In genomic region chr14:74356892-74357575, GRCh38 we compare ENCODE assay signal across 26 cellular contexts. TPM values are rescaled to one million over a fixed set of nuclear protein-coding genes. Genes with fewer than 3 reads are reported as not detected.
A peak's percentile ranks its signal among the peaks of the same experiment; 100 is the strongest.
DNase-seq lines count a peak whose midpoint lies in the region; ATAC-seq and TF ChIP-seq lines count a peak whose summit lies in the region.
"Had no signal": no experiment of that assay in that cellular context is flagged by ENCODE, and none has a peak within 500 bp of the region (broad histone marks: within the 10 kb centered on the region; RNA-seq: fewer than 3 reads in every experiment).

No MANE protein-coding gene starts in this region.

- intact Hi-C loops in cardiac septum (cut with DNase I), result no loop called here
- intact Hi-C loops in testis (cut with DNase I; ENCODE audit: low total_unique reads), result no loop called here

- H3K4me3 ChIP-seq in endodermal cell (ENCODE audit: low read length) (no peak overlapping the region), trophoblast cell (ENCODE audit: low read depth, low read length) (peak overlapping the region; percentile 14), testis (no peak overlapping the region)
- H3K4me3 ChIP-seq: BLaER1 treated with 17β-estradiol and CSF1 and Interleukin-3, amounts not matched to agents 10 nM and 100 nM; MG63 had no signal

- no peak overlapping the region for H4K8ac ChIP-seq in trophoblast cell (ENCODE audit: low read depth, low read length)

- H3K4me1 ChIP-seq in endodermal cell (ENCODE audit: control insufficient read depth, insufficient read depth, low read length), result peaks cover 12% of the 10 kb centered on the region
- no peaks in the 10 kb centered on the region for H3K4me1 ChIP-seq in trophoblast cell (ENCODE audit: control insufficient read depth in 1 of 2, insufficient read depth in 2 of 2, low read length in 2 of 2)
- no peaks in the 10 kb centered on the region for H3K4me1 ChIP-seq in testis
- H3K4me1 ChIP-seq: BLaER1 treated with 17β-estradiol and CSF1 and Interleukin-3, amounts not matched to agents 10 nM and 100 nM had no signal

- no peaks in the 10 kb centered on the region for H3K79me1 ChIP-seq in trophoblast cell (ENCODE audit: low read length)

- no peak overlapping the region for H3K4ac ChIP-seq in trophoblast cell (ENCODE audit: low read depth, low read length)

- no peaks in the 10 kb centered on the region for H3K9me3 ChIP-seq in endodermal cell (ENCODE audit: control insufficient read depth, low read length)
- H3K9me3 ChIP-seq in trophoblast cell (ENCODE audit: insufficient read depth, low read depth, low read length), result no peaks in the 10 kb centered on the region
- H3K9me3 ChIP-seq in testis, result no peaks in the 10 kb centered on the region
- H3K9me3 ChIP-seq: BLaER1 treated with 17β-estradiol and CSF1 and Interleukin-3, amounts not matched to agents 10 nM and 100 nM; MG63; SK-N-SH had no signal

- no peak overlapping the region for H4K12ac ChIP-seq in trophoblast cell (ENCODE audit: low read depth, low read length)

- H3K27ac ChIP-seq in endodermal cell (ENCODE audit: low read depth, low read length) (no peak overlapping the region), trophoblast cell (ENCODE audit: low read depth, low read length) (no peak overlapping the region), testis (no peak overlapping the region)
- H3K27ac ChIP-seq: BLaER1 treated with 17β-estradiol and CSF1 and Interleukin-3, amounts not matched to agents 10 nM and 100 nM had no signal

- no peaks in the 10 kb centered on the region for H3K79me2 ChIP-seq in trophoblast cell (ENCODE audit: control insufficient read depth, insufficient read depth, low read length, poor library complexity)

- 95 to 96% methylated on average over 24 to 32 of the region's 32 CpGs for WGBS in endodermal cell (ENCODE audit: insufficient coverage in 1 of 2, insufficient read length in 1 of 2), 2 experiments
- WGBS in trophoblast cell (ENCODE audit: extremely low coverage, insufficient coverage, insufficient read length), result no CpG with 5 or more reads among the region's 32 CpGs
- 91 to 93% methylated on average over 23 to 32 of the region's 32 CpGs for WGBS in testis, 2 donors

- H3K27me3 Mint-ChIP-seq in stimulated activated naive CD8-positive, alpha-beta T cell treated with anti-CD3 and anti-CD28 coated beads, Interleukin-15, Interleukin-2, amounts not matched to agents 100 ng/mL and 50 ng/mL, for 24 hours, result peaks cover 3% of the 10 kb centered on the region
- H3K27me3 Mint-ChIP-seq in stimulated activated naive CD8-positive, alpha-beta T cell treated with anti-CD3 and anti-CD28 coated beads, Interleukin-15, amount 100 ng/mL, for 72 hours, result peaks cover 7% of the 10 kb centered on the region
- H3K27me3 Mint-ChIP-seq in endodermal cell (ENCODE audit: insufficient read depth), result no peaks in the 10 kb centered on the region

- H3K4me3 Mint-ChIP-seq in stimulated activated naive CD8-positive, alpha-beta T cell treated with anti-CD3 and anti-CD28 coated beads, Interleukin-15, Interleukin-2, amounts not matched to agents 100 ng/mL and 50 ng/mL, for 24 hours, result no peak overlapping the region
- H3K4me3 Mint-ChIP-seq in stimulated activated naive CD8-positive, alpha-beta T cell treated with anti-CD3 and anti-CD28 coated beads, Interleukin-15, amount 100 ng/mL, for 72 hours, result no peak overlapping the region
- H3K4me3 Mint-ChIP-seq in endodermal cell, result no peak overlapping the region
- H3K4me3 Mint-ChIP-seq: CD4-positive, alpha-beta T cell had no signal

- H3K36me3 ChIP-seq in endodermal cell (ENCODE audit: control insufficient read depth, insufficient read depth, low read length) (peaks cover 58% of the 10 kb centered on the region), trophoblast cell (ENCODE audit: control insufficient read depth in 1 of 2, insufficient read depth in 2 of 2, low read length in 2 of 2) (no peaks in the 10 kb centered on the region), testis (ENCODE audit: low read depth, missing control alignments) (no peaks in the 10 kb centered on the region)
- H3K36me3 ChIP-seq: BLaER1 treated with 17β-estradiol and CSF1 and Interleukin-3, amounts not matched to agents 10 nM and 100 nM; MG63 had no signal

- no peak for ATAC-seq in stimulated activated naive CD8-positive, alpha-beta T cell treated with anti-CD3 and anti-CD28 coated beads, Interleukin-15, amount 100 ng/mL, for 72 hours
- ATAC-seq: PC-3 had no signal

- H3K9me3 Mint-ChIP-seq in stimulated activated naive CD8-positive, alpha-beta T cell treated with anti-CD3 and anti-CD28 coated beads, Interleukin-15, Interleukin-2, amounts not matched to agents 100 ng/mL and 50 ng/mL, for 24 hours, result no peaks in the 10 kb centered on the region
- no peaks in the 10 kb centered on the region for H3K9me3 Mint-ChIP-seq in stimulated activated naive CD8-positive, alpha-beta T cell treated with anti-CD3 and anti-CD28 coated beads, Interleukin-15, amount 100 ng/mL, for 72 hours
- no peaks in the 10 kb centered on the region for H3K9me3 Mint-ChIP-seq in endodermal cell
- H3K9me3 Mint-ChIP-seq: CD4-positive, alpha-beta T cell had no signal

- H2AFZ ChIP-seq in trophoblast cell (ENCODE audit: insufficient read depth, low read length, poor library complexity), result no peak overlapping the region

- H2BK12ac ChIP-seq in trophoblast cell (ENCODE audit: low read length), result no peak overlapping the region

- H2BK120ac ChIP-seq in trophoblast cell (ENCODE audit: insufficient read depth, low read length, poor library complexity), result no peak overlapping the region

- H2AK5ac ChIP-seq in trophoblast cell (ENCODE audit: low read length), result no peak overlapping the region

- H3K23ac ChIP-seq in trophoblast cell (ENCODE audit: low read length), result no peak overlapping the region

- H3K18ac ChIP-seq in trophoblast cell (ENCODE audit: low read length), result no peak overlapping the region

- no peak overlapping the region for H3K4me2 ChIP-seq in trophoblast cell (ENCODE audit: low read length)
- H3K4me2 ChIP-seq: BLaER1 treated with 17β-estradiol and CSF1 and Interleukin-3, amounts not matched to agents 10 nM and 100 nM; SK-N-SH had no signal

- H3K36me3 Mint-ChIP-seq in stimulated activated naive CD8-positive, alpha-beta T cell treated with anti-CD3 and anti-CD28 coated beads, Interleukin-15, Interleukin-2, amounts not matched to agents 100 ng/mL and 50 ng/mL, for 24 hours (ENCODE audit: low read depth), result no peaks in the 10 kb centered on the region
- peaks cover 66% of the 10 kb centered on the region for H3K36me3 Mint-ChIP-seq in endodermal cell (ENCODE audit: low read depth)

- no peak overlapping the region for H2BK5ac ChIP-seq in trophoblast cell (ENCODE audit: low read depth, low read length, poor library complexity)

- no peak for TF ChIP-seq POLR2A in testis (IDR thresholded peaks at IDR 0.05)

- H3K4me1 Mint-ChIP-seq in stimulated activated naive CD8-positive, alpha-beta T cell treated with anti-CD3 and anti-CD28 coated beads, Interleukin-15, Interleukin-2, amounts not matched to agents 100 ng/mL and 50 ng/mL, for 24 hours (ENCODE audit: low read depth), result no peaks in the 10 kb centered on the region
- no peaks in the 10 kb centered on the region for H3K4me1 Mint-ChIP-seq in stimulated activated naive CD8-positive, alpha-beta T cell treated with anti-CD3 and anti-CD28 coated beads, Interleukin-15, amount 100 ng/mL, for 72 hours
- peaks cover 34% of the 10 kb centered on the region for H3K4me1 Mint-ChIP-seq in endodermal cell

- H3K9ac ChIP-seq in endodermal cell (ENCODE audit: extremely low read depth, low read length, poor library complexity, severe bottlenecking) (no peak overlapping the region), trophoblast cell (ENCODE audit: low read length) (no peak overlapping the region)
- H3K9ac ChIP-seq: BLaER1 treated with 17β-estradiol and CSF1 and Interleukin-3, amounts not matched to agents 10 nM and 100 nM; SK-N-SH had no signal

- peak overlapping the region; percentile 29 for H3K27ac Mint-ChIP-seq in stimulated activated naive CD8-positive, alpha-beta T cell treated with anti-CD3 and anti-CD28 coated beads, Interleukin-15, Interleukin-2, amounts not matched to agents 100 ng/mL and 50 ng/mL, for 24 hours
- peak overlapping the region in 1 of 2 donors; percentile 49 for H3K27ac Mint-ChIP-seq in stimulated activated naive CD8-positive, alpha-beta T cell treated with anti-CD3 and anti-CD28 coated beads, Interleukin-15, amount 100 ng/mL, for 72 hours
- peak overlapping the region; percentile 59 for H3K27ac Mint-ChIP-seq in endodermal cell
- H3K27ac Mint-ChIP-seq: CD4-positive, alpha-beta T cell had no signal

- H3K27me3 ChIP-seq in endodermal cell (ENCODE audit: control insufficient read depth, insufficient read depth, low read length, poor library complexity, severe bottlenecking) (no peaks in the 10 kb centered on the region), trophoblast cell (ENCODE audit: insufficient read depth, low read length) (no peaks in the 10 kb centered on the region), testis (no peaks in the 10 kb centered on the region)
- H3K27me3 ChIP-seq: BLaER1 treated with 17β-estradiol and CSF1 and Interleukin-3, amounts not matched to agents 10 nM and 100 nM; MG63 had no signal

- no peak for DNase-seq in stimulated activated naive CD8-positive, alpha-beta T cell treated with anti-CD3 and anti-CD28 coated beads, Interleukin-15, amount 100 ng/mL, for 72 hours
- DNase-seq in endodermal cell (no peak), trophoblast cell (no peak), cardiac septum (ENCODE audit: low spot score) (no peak), testis (no peak), ACHN (no peak)
- DNase-seq: AML-193; CD4-positive, alpha-beta T cell; DMS79 treated with DMSO at 0.1 percent for 48 hours; GF-D8; H7; KG1; MG63; NCI-H1105 treated with DMSO at 0.1 percent for 48 hours; NCI-H146; NCI-H1930; NCI-H2107; NCI-H524; NCI-H748 treated with DMSO at 0.1 percent for 48 hours; PC-3; SK-N-SH had no signal

- no peak for TF ChIP-seq CTCF in endodermal cell (conservative IDR thresholded peaks at IDR 0.05)
- no peak for TF ChIP-seq CTCF in testis (IDR thresholded peaks at IDR 0.05)

- H4K91ac ChIP-seq in trophoblast cell (ENCODE audit: low read depth, low read length), result no peak overlapping the region

- H3K14ac ChIP-seq in trophoblast cell (ENCODE audit: low read length), result no peak overlapping the region

- in situ Hi-C loops in ACHN (cut with HindIII; ENCODE audit: low pct_ligation_motif_present, low pct_unique_long_range_greater_than_20kb, low sequenced_read_pairs), result no loop called here

RNA-seq across cellular contexts. Expression of gene VRTN, which starts 8.8 kb away (rescaled TPM):
- 100 to 1,000 TPM in 1 of 2 donors, 10 to 100 TPM in 1; 61.8 to 108 TPM for total RNA-seq in endodermal cell
- polyA plus RNA-seq in endodermal cell (2013, experiment 1 of 2), result 17.8 TPM
- 16.6 TPM for polyA plus RNA-seq in endodermal cell (2013, experiment 2 of 2)
- 0.01 TPM in 1 of 2 replicates, not detected in the other for polyA plus RNA-seq in trophoblast cell (2013)
- not detected for total RNA-seq in cardiac septum
- 1 to 10 TPM in 1 of 2 donors, under 1 TPM in 1; 0.47 to 1.6 TPM for total RNA-seq in testis
- 3.5 TPM for polyA plus RNA-seq in testis (ENCODE audit: insufficient read depth, low read depth, low replicate concordance)
- total RNA-seq: A172; CD4-positive, alpha-beta T cell; HT1080; PC-3 had no signal
- polyA plus RNA-seq: AG04450, SK-N-SH had no signal

RNA-seq across cellular contexts. Expression of gene ABCD4, which starts 54.3 kb away (rescaled TPM):
- total RNA-seq in endodermal cell, result 100 to 1,000 TPM; 153 to 239 TPM
- polyA plus RNA-seq in endodermal cell (2013, experiment 1 of 2), result 112 TPM
- 100 TPM for polyA plus RNA-seq in endodermal cell (2013, experiment 2 of 2)
- polyA plus RNA-seq in trophoblast cell (2013), result 20.8 and 21.0 TPM in 2 replicates
- total RNA-seq in cardiac septum, result 26.9 TPM
- 10 to 100 TPM; 86.7 to 89.4 TPM for total RNA-seq in testis
- polyA plus RNA-seq in testis (ENCODE audit: insufficient read depth, low read depth, low replicate concordance), result 53.8 TPM

Comparison
In these comparisons a context has a peak if more than half of its experiments do, and no peak if none do; other contexts are left out.
1. RNA of gene VRTN, which starts 8.8 kb away (total RNA-seq): 61.8 to 108 TPM in endodermal cell; 0.47 to 1.6 TPM in testis and not detected in cardiac septum (single experiment); every median in the first group is over 10 times any median in the second.